Comparison of ENCODE assay signal across 12 cellular contexts in genomic region chr5:107396351-107396690, GRCh38.
DNase-seq lines count a peak whose midpoint lies in the region; ATAC-seq and TF ChIP-seq lines count a peak whose summit lies in the region.
"Had no signal": no experiment of that assay in that cellular context is flagged by ENCODE, and none has a peak within 500 bp of the region (broad histone marks: within the 10 kb centered on the region; RNA-seq: fewer than 3 reads in every experiment).

No MANE protein-coding gene starts in this region.

- H3K27ac Mint-ChIP-seq in natural killer cell, result peak overlapping the region; percentile 17 to 34
- H3K27ac Mint-ChIP-seq in activated CD8-positive, alpha-beta memory T cell treated with anti-CD3 and anti-CD28 coated beads, Interleukin-2, amount 10 ng/mL, durations not matched to agents 7 days and 5 days, result no peak overlapping the region
- H3K27ac Mint-ChIP-seq: activated T-helper 2 cell treated with anti-CD3 and anti-CD28 coated beads, Interferon-gamma antibody, Interleukin-2, Interleukin-4, amounts not matched to agents 10 μg/mL and 5 μg/mL and 100 μg/mL, durations not matched to agents 14 hours and 24 hours and 36 hours; stimulated activated naive CD8-positive, alpha-beta T cell treated with anti-CD3 and anti-CD28 coated beads, Interleukin-15, Interleukin-2, amounts not matched to agents 100 ng/mL and 50 ng/mL, for 24 hours had no signal

- no peaks in the 10 kb centered on the region for H3K9me3 Mint-ChIP-seq in natural killer cell
- H3K9me3 Mint-ChIP-seq in activated CD8-positive, alpha-beta memory T cell treated with anti-CD3 and anti-CD28 coated beads, Interleukin-2, amount 10 ng/mL, durations not matched to agents 7 days and 5 days (ENCODE audit: low read depth), result no peaks in the 10 kb centered on the region
- H3K9me3 Mint-ChIP-seq: activated T-helper 2 cell treated with anti-CD3 and anti-CD28 coated beads, Interferon-gamma antibody, Interleukin-2, Interleukin-4, amounts not matched to agents 10 μg/mL and 5 μg/mL and 100 μg/mL, durations not matched to agents 14 hours and 24 hours and 36 hours; neural crest cell; stimulated activated naive CD8-positive, alpha-beta T cell treated with anti-CD3 and anti-CD28 coated beads, Interleukin-15, Interleukin-2, amounts not matched to agents 100 ng/mL and 50 ng/mL, for 24 hours had no signal

- CTCF ChIA-PET in activated CD8-positive, alpha-beta memory T cell treated with anti-CD3 and anti-CD28 coated beads, Interleukin-2, amount 10 ng/mL, durations not matched to agents 7 days and 5 days (lab: Charles Lee), result interaction anchor here (0.6 kb wide), 1 partner anchor 528 kb away, joined by 3 read pairs; no protein-coding TSS in a partner anchor

- no peaks in the 10 kb centered on the region for H3K36me3 Mint-ChIP-seq in natural killer cell
- no peaks in the 10 kb centered on the region for H3K36me3 Mint-ChIP-seq in activated CD8-positive, alpha-beta memory T cell treated with anti-CD3 and anti-CD28 coated beads, Interleukin-2, amount 10 ng/mL, durations not matched to agents 7 days and 5 days

- no peak for TF ChIP-seq CTCF in natural killer cell (IDR thresholded peaks at IDR 0.05)

- no peak for DNase-seq in natural killer cell
- DNase-seq in activated CD4-positive, alpha-beta T cell treated with anti-CD3 and anti-CD28 coated beads for 1 hour, result no peak
- no peak for DNase-seq in DMS53 treated with DMSO at 0.1 percent for 48 hours (lab: John Stamatoyannopoulos, UW; ENCODE audit: unreplicated experiment)
- no peak for DNase-seq in NCI-H2227 treated with DMSO at 0.1 percent for 48 hours (lab: John Stamatoyannopoulos, UW)
- no peak for DNase-seq in activated CD8-positive, alpha-beta memory T cell treated with anti-CD3 and anti-CD28 coated beads, Interleukin-2, amount 10 ng/mL, durations not matched to agents 7 days and 5 days
- DNase-seq: NCI-H146 had no signal

- no peaks in the 10 kb centered on the region for H3K27me3 Mint-ChIP-seq in natural killer cell (ENCODE audit: low read depth in 2 of 2)
- H3K27me3 Mint-ChIP-seq in activated CD8-positive, alpha-beta memory T cell treated with anti-CD3 and anti-CD28 coated beads, Interleukin-2, amount 10 ng/mL, durations not matched to agents 7 days and 5 days, result peaks cover 16% of the 10 kb centered on the region

- intact Hi-C loops in natural killer cell (cut with micrococcal nuclease), result no loop called here

- H3K4me3 Mint-ChIP-seq in natural killer cell, result no peak overlapping the region
- H3K4me3 Mint-ChIP-seq in activated CD8-positive, alpha-beta memory T cell treated with anti-CD3 and anti-CD28 coated beads, Interleukin-2, amount 10 ng/mL, durations not matched to agents 7 days and 5 days, result no peak overlapping the region
- H3K4me3 Mint-ChIP-seq: neural crest cell; stimulated activated naive CD8-positive, alpha-beta T cell treated with anti-CD3 and anti-CD28 coated beads, Interleukin-15, Interleukin-2, amounts not matched to agents 100 ng/mL and 50 ng/mL, for 24 hours had no signal

- peaks cover 15 to 16% of the 10 kb centered on the region in 2 donors for H3K4me1 Mint-ChIP-seq in natural killer cell
- H3K4me1 Mint-ChIP-seq in activated CD8-positive, alpha-beta memory T cell treated with anti-CD3 and anti-CD28 coated beads, Interleukin-2, amount 10 ng/mL, durations not matched to agents 7 days and 5 days, result peaks cover 4% of the 10 kb centered on the region

- ATAC-seq in GM19351 (IDR thresholded peaks at IDR 0.05; ENCODE audit: unreplicated experiment), result peak; percentile 48
- peak; percentile 53 for ATAC-seq in HG02642 (IDR thresholded peaks at IDR 0.05; ENCODE audit: poor library complexity, unreplicated experiment)
- peak; percentile 57 for ATAC-seq in HG03432 (IDR thresholded peaks at IDR 0.05; ENCODE audit: unreplicated experiment)
- ATAC-seq in natural killer cell, result no peak
- no peak for ATAC-seq in activated CD8-positive, alpha-beta memory T cell treated with anti-CD3 and anti-CD28 coated beads, Interleukin-2, amount 10 ng/mL, durations not matched to agents 7 days and 5 days

Comparison
In these comparisons a context has a peak if more than half of its experiments do, and no peak if none do; other contexts are left out.
1. ATAC-seq: peak in GM19351 (single experiment), HG02642 (single experiment) and HG03432 (single experiment); none in natural killer cell (0 of 3) and activated CD8-positive, alpha-beta memory T cell treated with anti-CD3 and anti-CD28 coated beads, Interleukin-2, amount 10 ng/mL, durations not matched to agents 7 days and 5 days (single experiment).